ENCODE assay signal across 1 cellular context in genomic region chr7:155534691-155535090, GRCh38.
TF ChIP-seq lines count a peak whose summit lies in the region.

No MANE protein-coding gene starts in this region.

TF ChIP-seq in GM23338, 12 proteins besides CTCF, POLR2A, EP300 and RAD21 (continued from another document):
- TF ChIP-seq REST (IDR thresholded peaks at IDR 0.05; ENCODE audit: unreplicated experiment) (no peak), EZH2phosphoT487 (IDR thresholded peaks at IDR 0.05; ENCODE audit: unreplicated experiment) (no peak)
